ENCODE assay signal across 8 cellular contexts in the genomic region with DNA sequence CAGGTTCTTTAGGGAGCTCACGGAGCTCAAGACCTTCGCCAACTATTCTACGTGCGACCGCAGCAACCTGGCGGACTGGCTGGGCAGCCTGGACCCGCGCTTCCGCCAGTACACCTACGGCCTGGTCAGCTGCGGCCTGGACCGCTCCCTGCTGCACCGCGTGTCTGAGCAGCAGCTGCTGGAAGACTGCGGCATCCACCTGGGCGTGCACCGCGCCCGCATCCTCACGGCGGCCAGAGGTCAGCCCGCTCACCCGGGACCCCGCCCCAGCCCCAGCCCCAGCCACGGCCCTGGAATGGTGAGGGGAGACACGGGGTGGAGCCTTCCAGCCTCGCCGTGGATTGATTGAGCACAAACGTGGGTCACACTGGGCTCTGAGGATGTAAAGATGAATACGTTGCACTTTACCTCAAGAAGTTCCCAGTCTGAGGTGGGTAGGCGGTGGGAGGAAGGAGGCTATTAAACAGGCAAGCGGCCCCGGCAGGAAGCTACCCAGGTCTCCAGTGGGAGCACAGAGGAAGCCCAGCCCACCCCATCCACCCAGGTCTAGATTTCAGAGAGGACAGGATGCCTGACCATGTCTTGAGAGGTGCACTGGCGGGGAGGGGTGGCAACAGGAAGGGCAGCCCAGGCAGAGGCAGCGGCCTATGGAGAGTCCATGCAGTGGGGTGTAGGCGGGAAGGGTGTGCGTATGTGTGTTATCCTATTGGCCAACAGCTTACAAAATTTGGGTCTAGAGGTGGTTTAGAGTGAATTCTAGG. TPM values are rescaled to one million over a fixed set of nuclear protein-coding genes. Genes with fewer than 3 reads are reported as not detected.
DNase-seq lines count a peak whose midpoint lies in the region; ATAC-seq and TF ChIP-seq lines count a peak whose summit lies in the region.

No MANE protein-coding gene starts in this region.

- ATAC-seq in HG02678 (IDR thresholded peaks at IDR 0.05; ENCODE audit: unreplicated experiment) (peak; percentile 15), memory B cell (ENCODE audit: low read depth) (no peak)

- peak overlapping the region; percentile 88 for H3K4me3 Mint-ChIP-seq in activated naive CD8-positive, alpha-beta T cell treated with anti-CD3 and anti-CD28 coated beads for 36 hours
- H3K4me3 Mint-ChIP-seq in memory B cell, result peak overlapping the region; percentile 92

- H3K36me3 ChIP-seq in BLaER1, result peaks cover 49% of the 10 kb centered on the region

- H3K27me3 Mint-ChIP-seq in activated naive CD8-positive, alpha-beta T cell treated with anti-CD3 and anti-CD28 coated beads for 36 hours, result peaks cover 6% of the 10 kb centered on the region
- H3K27me3 Mint-ChIP-seq in memory B cell, result peaks cover 10% of the 10 kb centered on the region

- peaks cover 19% of the 10 kb centered on the region for H3K4me1 Mint-ChIP-seq in activated naive CD8-positive, alpha-beta T cell treated with anti-CD3 and anti-CD28 coated beads for 36 hours
- peaks cover 15% of the 10 kb centered on the region for H3K4me1 Mint-ChIP-seq in memory B cell

- peaks cover 34% of the 10 kb centered on the region for H3K36me3 Mint-ChIP-seq in activated naive CD8-positive, alpha-beta T cell treated with anti-CD3 and anti-CD28 coated beads for 36 hours
- peaks cover 17% of the 10 kb centered on the region for H3K36me3 Mint-ChIP-seq in memory B cell

- peaks cover 15% of the 10 kb centered on the region for H4K20me1 ChIP-seq in BLaER1

- H3K9ac ChIP-seq in BLaER1, result peak overlapping the region; percentile 68

- peaks cover 29% of the 10 kb centered on the region for H3K27me3 ChIP-seq in BLaER1

- no peaks in the 10 kb centered on the region for H3K9me3 ChIP-seq in BLaER1

- H3K27ac ChIP-seq in BLaER1, result no peak overlapping the region

- no peaks in the 10 kb centered on the region for H3K9me3 Mint-ChIP-seq in activated naive CD8-positive, alpha-beta T cell treated with anti-CD3 and anti-CD28 coated beads for 36 hours
- no peaks in the 10 kb centered on the region for H3K9me3 Mint-ChIP-seq in memory B cell

- peak overlapping the region; percentile 96 for H3K4me2 ChIP-seq in BLaER1

- TF ChIP-seq CTCF in foreskin fibroblast (IDR thresholded peaks at IDR 0.05; ENCODE audit: low read depth, low read length), result no peak

- peak overlapping the region; percentile 69 for H3K4me3 ChIP-seq in BLaER1
- H3K4me3 ChIP-seq in foreskin fibroblast (ENCODE audit: low read depth in 1 of 2, low read length in 2 of 2), result no peak overlapping the region

- peak overlapping the region; percentile 72 for H3K27ac Mint-ChIP-seq in activated naive CD8-positive, alpha-beta T cell treated with anti-CD3 and anti-CD28 coated beads for 36 hours
- peak overlapping the region; percentile 35 for H3K27ac Mint-ChIP-seq in memory B cell

- H3K4me1 ChIP-seq in BLaER1, result peaks cover 30% of the 10 kb centered on the region

- peak; percentile 28 for DNase-seq in activated naive CD8-positive, alpha-beta T cell treated with anti-CD3 and anti-CD28 coated beads for 36 hours
- no peak for DNase-seq in memory B cell (ENCODE audit: low spot score in 2 of 2)
- no peak for DNase-seq in foreskin fibroblast
- no peak for DNase-seq in NCI-H1694 treated with DMSO at 0.1 percent for 48 hours (lab: John Stamatoyannopoulos, UW)
- no peak for DNase-seq in CD1c-positive myeloid dendritic cell (ENCODE audit: extremely low spot score)
- no peak for DNase-seq in NCI-H1092 treated with DMSO at 0.1 percent for 48 hours (lab: John Stamatoyannopoulos, UW)

RNA-seq across cellular contexts. Expression of a gene that starts 13.7 kb away (rescaled TPM):
- 10 to 100 TPM; 25.7 to 29.0 TPM for total RNA-seq in activated naive CD8-positive, alpha-beta T cell treated with anti-CD3 and anti-CD28 coated beads for 36 hours

RNA-seq across cellular contexts. Expression of a gene that starts 15.1 kb away (rescaled TPM):
- total RNA-seq in activated naive CD8-positive, alpha-beta T cell treated with anti-CD3 and anti-CD28 coated beads for 36 hours, result under 1 TPM; 0.22 to 0.35 TPM

RNA-seq across cellular contexts. Expression of a gene that starts 20.2 kb away (rescaled TPM):
- not detected for total RNA-seq in activated naive CD8-positive, alpha-beta T cell treated with anti-CD3 and anti-CD28 coated beads for 36 hours

RNA-seq across cellular contexts. Expression of a gene that starts 20.8 kb away (rescaled TPM):
- 1 to 10 TPM; 5.2 to 6.1 TPM for total RNA-seq in activated naive CD8-positive, alpha-beta T cell treated with anti-CD3 and anti-CD28 coated beads for 36 hours

RNA-seq across cellular contexts. Expression of a gene that starts 27.9 kb away (rescaled TPM):
- total RNA-seq in activated naive CD8-positive, alpha-beta T cell treated with anti-CD3 and anti-CD28 coated beads for 36 hours, result 100 to 1,000 TPM; 125 to 126 TPM
